Comparison of ENCODE assay signal across 12 cellular contexts in the genomic region with DNA sequence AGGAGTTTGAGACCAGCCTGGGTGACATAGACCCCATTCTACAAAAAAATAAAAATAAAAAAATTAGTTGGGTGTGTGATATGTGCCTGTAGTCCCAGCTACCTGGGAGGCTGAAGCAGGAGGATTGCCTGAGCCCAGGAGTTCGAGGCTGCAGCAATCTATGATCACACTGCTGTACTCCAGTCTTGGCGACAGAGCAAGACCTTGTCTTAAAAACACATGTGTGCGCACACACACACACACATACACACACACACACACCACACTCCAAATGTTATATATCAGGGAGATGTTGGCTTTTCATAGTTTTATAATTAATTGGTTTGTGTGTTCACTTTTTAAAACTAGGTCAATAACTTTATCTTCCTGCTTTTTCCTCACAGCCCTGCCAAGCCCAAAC.
DNase-seq lines count a peak whose midpoint lies in the region; ATAC-seq, FAIRE-seq and TF ChIP-seq lines count a peak whose summit lies in the region.
"Had no signal": no experiment of that assay in that cellular context is flagged by ENCODE, and none has a peak within 500 bp of the region (broad histone marks: within the 10 kb centered on the region; RNA-seq: fewer than 3 reads in every experiment).

No MANE protein-coding gene starts in this region.

- POLR2A ChIA-PET in activated CD4-positive, alpha-beta T cell treated with anti-CD3 and anti-CD28 coated beads, Interleukin-2, amount 10 ng/mL, durations not matched to agents 7 days and 5 days (lab: Charles Lee), result no interaction called here
- POLR2A ChIA-PET in T-cell (lab: Charles Lee) (interaction anchor here (0.5 to 0.6 kb wide), 2 partner anchors 16 to 20 kb away, joined by 3 to 6 read pairs; no protein-coding TSS in a partner anchor), HepG2 (lab: Yijun Ruan, JAX) (no interaction called here)

- CTCF ChIA-PET in activated CD4-positive, alpha-beta T cell treated with anti-CD3 and anti-CD28 coated beads, Interleukin-2, amount 10 ng/mL, durations not matched to agents 7 days and 5 days (lab: Charles Lee), result interaction anchor here (1.0 to 1.6 kb wide), 3 partner anchors 15 to 60 kb away, joined by 3 to 6 read pairs (median 6); no protein-coding TSS in a partner anchor
- CTCF ChIA-PET in T-cell (lab: Charles Lee), result interaction anchor here in 1 of 2 donors (1.9 kb wide), 1 partner anchor 47 kb away, joined by 6 read pairs; no protein-coding TSS in a partner anchor
- CTCF ChIA-PET in HepG2 (lab: Yijun Ruan, JAX; ENCODE audit: low intra/inter-chr PET ratio, low total read pairs), result no interaction called here

- peak overlapping the region; percentile 81 for H3K27ac ChIP-seq in epithelial cell of prostate
- H3K27ac ChIP-seq in stomach, result peak overlapping the region in 4 of 5 donors; percentile 70 to 83 (median 76)
- no peak overlapping the region for H3K27ac ChIP-seq in HepG2 (ENCODE audit: extremely low read length, insufficient read depth, low read length)
- H3K27ac ChIP-seq: WERI-Rb-1 had no signal

- H3K4me2 ChIP-seq in HepG2 (ENCODE audit: low read depth, low read length), result no peak overlapping the region

- peaks cover 30% of the 10 kb centered on the region for H3K36me3 Mint-ChIP-seq in activated CD4-positive, alpha-beta T cell treated with anti-CD3 and anti-CD28 coated beads, Interleukin-2, amount 10 ng/mL, durations not matched to agents 7 days and 5 days (ENCODE audit: low read depth)
- no peaks in the 10 kb centered on the region for H3K36me3 Mint-ChIP-seq in T-cell

- no peaks in the 10 kb centered on the region for H3K9me3 Mint-ChIP-seq in activated CD4-positive, alpha-beta T cell treated with anti-CD3 and anti-CD28 coated beads, Interleukin-2, amount 10 ng/mL, durations not matched to agents 7 days and 5 days
- no peaks in the 10 kb centered on the region for H3K9me3 Mint-ChIP-seq in T-cell
- H3K9me3 Mint-ChIP-seq: neural crest cell had no signal

- H3K79me2 ChIP-seq in HepG2 (ENCODE audit: insufficient read depth, low read length), result peaks cover 38% of the 10 kb centered on the region

- ATAC-seq in T-cell (replicated peaks in 1 of 4), result no peak
- ATAC-seq in HG03520 (IDR thresholded peaks at IDR 0.05; ENCODE audit: unreplicated experiment), result no peak
- ATAC-seq in HepG2, result no peak

- TF ChIP-seq CTCF in stomach (IDR thresholded peaks at IDR 0.05) (no peak), HepG2 (CRISPR knock-in tag; IDR thresholded peaks at IDR 0.05) (no peak)

- no peak overlapping the region for H2AFZ ChIP-seq in HepG2 (ENCODE audit: low read length)

- H3K9me3 ChIP-seq in stomach (no peaks in the 10 kb centered on the region), HepG2 (ENCODE audit: low read length) (no peaks in the 10 kb centered on the region)
- H3K9me3 ChIP-seq: A549 had no signal

- no peak for DNase-seq in activated CD4-positive, alpha-beta T cell treated with anti-CD3 and anti-CD28 coated beads, Interleukin-2, amount 10 ng/mL, durations not matched to agents 7 days and 5 days
- no peak for DNase-seq in activated CD4-positive, alpha-beta T cell treated with anti-CD3 and anti-CD28 coated beads, Interleukin-2, amount 50 U/mL, for 4 hours
- no peak for DNase-seq in T-cell
- DNase-seq in epithelial cell of prostate (ENCODE audit: low read depth, low spot score), result no peak
- DNase-seq in stomach, result no peak
- DNase-seq in GM19239 (ENCODE audit: insufficient read length, low spot score), result no peak
- no peak for DNase-seq in HepG2 (ENCODE audit: low spot score)
- DNase-seq: NCI-H1436, WERI-Rb-1 had no signal

- intact Hi-C loops in stomach (cut with DNase I; ENCODE audit: low total_unique reads) (no loop called here), HepG2 (cut with micrococcal nuclease; ENCODE audit: unreplicated experiment) (loop anchor here (1.0 kb wide), 1 partner anchor 37 kb away; no protein-coding TSS in a partner anchor)

- H3K4me3 Mint-ChIP-seq in activated CD4-positive, alpha-beta T cell treated with anti-CD3 and anti-CD28 coated beads, Interleukin-2, amount 10 ng/mL, durations not matched to agents 7 days and 5 days, result peak overlapping the region; percentile 86
- H3K4me3 Mint-ChIP-seq in T-cell, result peak overlapping the region; percentile 88 to 94 (median 90)
- H3K4me3 Mint-ChIP-seq: neural crest cell had no signal

- TF ChIP-seq RAD21 in HepG2 (CRISPR knock-in tag; IDR thresholded peaks at IDR 0.05), result no peak

- WGBS in stomach, 5 donors, result 81 to 93% (median 82%) methylated on average over 3 of the region's 3 CpGs
- 96% methylated on average over 3 of the region's 3 CpGs for WGBS in HepG2 (ENCODE audit: low lambda C conversion rate)

- peak overlapping the region; percentile 97 for H3K27ac Mint-ChIP-seq in activated CD4-positive, alpha-beta T cell treated with anti-CD3 and anti-CD28 coated beads, Interleukin-2, amount 10 ng/mL, durations not matched to agents 7 days and 5 days
- H3K27ac Mint-ChIP-seq in T-cell, result peak overlapping the region; percentile 96 to 97

- H3K36me3 ChIP-seq in stomach (no peaks in the 10 kb centered on the region), HepG2 (replicated peaks in 1 of 2; ENCODE audit: control insufficient read depth in 1 of 2, insufficient read depth in 2 of 2, low read length in 2 of 2) (peaks cover 2 to 27% of the 10 kb centered on the region in 2 experiments; a peak in 4 of 5 replicates)
- H3K36me3 ChIP-seq: WERI-Rb-1 had no signal

- TF ChIP-seq EP300 in stomach (IDR thresholded peaks at IDR 0.05) (no peak), HepG2 (IDR thresholded peaks at IDR 0.05; ENCODE audit: low read depth in 2 of 2, low read length in 2 of 2) (no peak), HepG2 (CRISPR knock-in tag; IDR thresholded peaks at IDR 0.05; ENCODE audit: borderline replicate concordance) (no peak)

- no peak overlapping the region for H3K9ac ChIP-seq in HepG2 (ENCODE audit: insufficient read depth, low read depth, low read length)

- BruUV-seq in HepG2 (replicated peaks; lab: Mats Ljungman, UMichigan), result no TSS peak

- H3K27me3 Mint-ChIP-seq in activated CD4-positive, alpha-beta T cell treated with anti-CD3 and anti-CD28 coated beads, Interleukin-2, amount 10 ng/mL, durations not matched to agents 7 days and 5 days, result no peaks in the 10 kb centered on the region
- H3K27me3 Mint-ChIP-seq in T-cell, result no peaks in the 10 kb centered on the region

- H4K20me1 ChIP-seq in HepG2 (ENCODE audit: insufficient read depth, low read length), result no peaks in the 10 kb centered on the region; the same call in 1 of the 2 replicates

- peaks cover 73% of the 10 kb centered on the region for H3K4me1 Mint-ChIP-seq in activated CD4-positive, alpha-beta T cell treated with anti-CD3 and anti-CD28 coated beads, Interleukin-2, amount 10 ng/mL, durations not matched to agents 7 days and 5 days
- H3K4me1 Mint-ChIP-seq in T-cell, result peaks cover 80 to 86% (median 81%) of the 10 kb centered on the region in 3 donors

- FAIRE-seq in GM19239 (lab: Jason Lieb, UNC), result no peak
- no peak for FAIRE-seq in HepG2 (lab: Jason Lieb, UNC)
- FAIRE-seq: A549 had no signal

- H3K27me3 ChIP-seq in stomach, result no peaks in the 10 kb centered on the region
- H3K27me3 ChIP-seq in HepG2 (ENCODE audit: control insufficient read depth in 1 of 2, insufficient read depth in 2 of 2, low read length in 2 of 2), result no peaks in the 10 kb centered on the region

- in situ Hi-C loops in HepG2 (cut with HindIII; ENCODE audit: extremely low pct_ligation_motif_present, low pct_unique_long_range_greater_than_20kb), result no loop called here

- no peak overlapping the region for H3K4me3 ChIP-seq in stomach
- H3K4me3 ChIP-seq in HepG2 (replicated peaks in 1 of 3; ENCODE audit: insufficient read depth in 1 of 3, low read depth in 2 of 3, low read length in 3 of 3), result no peak overlapping the region
- H3K4me3 ChIP-seq: A549 had no signal

- peaks cover 0 to 51% (median 10%) of the 10 kb centered on the region in 4 donors for H3K4me1 ChIP-seq in stomach
- peaks cover 45% of the 10 kb centered on the region for H3K4me1 ChIP-seq in HepG2 (ENCODE audit: insufficient read depth, low read length)

- TF ChIP-seq POLR2A in stomach (IDR thresholded peaks at IDR 0.05), result no peak
- TF ChIP-seq POLR2A in HepG2 (IDR thresholded peaks at IDR 0.05; ENCODE audit: insufficient read depth in 1 of 2, low read depth in 2 of 2, low read length in 2 of 2), result no peak

TF ChIP-seq in HepG2, 621 proteins besides CTCF, POLR2A, EP300 and RAD21 (continues in another document):
- TF ChIP-seq ZNF33B (CRISPR knock-in tag; IDR thresholded peaks at IDR 0.05) (no peak), PHB2 (IDR thresholded peaks at IDR 0.05; ENCODE audit: partially characterized antibody) (no peak), ZNF792 (CRISPR knock-in tag; IDR thresholded peaks at IDR 0.05) (no peak), SP2 (CRISPR knock-in tag; IDR thresholded peaks at IDR 0.05) (no peak), ZNF296 (CRISPR knock-in tag; conservative IDR thresholded peaks at IDR 0.05) (no peak), REPIN1 (CRISPR knock-in tag; IDR thresholded peaks at IDR 0.05; ENCODE audit: borderline replicate concordance, low read depth) (no peak), MYNN (CRISPR knock-in tag; IDR thresholded peaks at IDR 0.05; ENCODE audit: low read depth) (no peak), CSRNP1 (CRISPR knock-in tag; IDR thresholded peaks at IDR 0.05) (no peak), RORA (CRISPR knock-in tag; IDR thresholded peaks at IDR 0.05) (no peak), FOXK1 (CRISPR knock-in tag; IDR thresholded peaks at IDR 0.05; ENCODE audit: borderline replicate concordance, low read depth) (no peak), ZNF670 (CRISPR knock-in tag; IDR thresholded peaks at IDR 0.05; ENCODE audit: borderline replicate concordance) (no peak), ZNF225 (CRISPR knock-in tag; IDR thresholded peaks at IDR 0.05) (no peak), MTF2 (CRISPR knock-in tag; IDR thresholded peaks at IDR 0.05; ENCODE audit: borderline replicate concordance) (no peak)

Comparison
In these comparisons a context has a peak if more than half of its experiments do, and no peak if none do; other contexts are left out.
1. POLR2A ChIA-PET loops: an anchor here in T-cell (0.5 to 0.6 kb wide); none called in activated CD4-positive, alpha-beta T cell treated with anti-CD3 and anti-CD28 coated beads, Interleukin-2, amount 10 ng/mL, durations not matched to agents 7 days and 5 days and HepG2.